In the genomic region with DNA sequence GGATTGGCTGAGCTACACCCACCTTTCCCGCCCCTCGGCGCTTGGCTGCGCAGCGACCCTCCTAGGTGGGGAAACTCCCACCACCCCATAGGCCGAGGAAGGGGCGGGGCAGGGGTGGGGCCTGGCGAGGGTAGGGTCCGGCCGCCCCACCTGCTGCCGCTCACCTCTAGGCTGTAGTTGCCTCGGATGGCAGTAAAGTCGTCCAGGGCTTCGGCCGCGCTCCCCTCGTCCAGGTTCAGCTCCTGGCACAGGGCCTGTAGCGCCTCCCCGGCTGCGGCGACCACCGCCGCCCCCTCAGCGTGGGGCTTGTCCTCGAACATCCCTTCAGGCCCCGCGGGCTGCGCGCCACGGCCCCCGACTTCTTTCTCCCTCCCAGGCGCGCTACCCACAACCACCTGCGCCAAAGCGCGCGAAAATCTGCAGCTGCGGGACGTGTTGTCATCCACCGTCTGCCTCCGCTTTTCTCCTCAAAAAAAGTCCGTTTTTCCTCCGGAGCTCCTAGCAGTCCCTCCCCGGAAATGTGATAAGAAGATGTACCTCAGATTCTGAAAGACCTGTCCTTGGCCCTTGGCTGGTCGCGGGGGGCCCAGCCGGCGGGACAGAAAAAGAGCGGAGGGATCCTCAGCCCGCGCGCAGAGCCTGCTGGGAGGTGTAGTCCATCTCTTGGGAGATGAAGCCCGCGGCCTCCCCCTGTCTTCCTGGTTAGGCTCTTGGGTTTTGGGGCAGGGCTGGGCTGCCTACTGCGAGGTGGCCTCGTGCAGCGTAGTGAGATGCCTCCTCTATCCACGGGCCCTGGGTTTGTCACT, we compare ENCODE assay signal across 8 cellular contexts.
A peak's percentile ranks its signal among the peaks of the same experiment; 100 is the strongest.
DNase-seq lines count a peak whose midpoint lies in the region; ATAC-seq lines count a peak whose summit lies in the region.

Gene RBL1 (minus strand): TSS at position 389 of the 806 bp plus-strand sequence. CDS start 69 bp downstream, at position 320.

- peak; percentile 71 for ATAC-seq in HG03442 (IDR thresholded peaks at IDR 0.05; ENCODE audit: unreplicated experiment)

- DNase-seq in AG20443 (ENCODE audit: low spot score) (peak; percentile 93), GM19238 (ENCODE audit: insufficient read length, low spot score) (peak; percentile 65), NCI-H524 (lab: John Stamatoyannopoulos, UW) (peak; percentile 88 to 93), cortex of kidney (lab: John Stamatoyannopoulos, UW) (peak; percentile 14), left kidney (ENCODE audit: low read depth, low spot score) (peak; percentile 97)
- DNase-seq in activated CD4-positive, alpha-beta T cell treated with anti-CD3 and anti-CD28 coated beads for 48 hours, result peak; percentile 92
- DNase-seq in stimulated activated CD4-positive, alpha-beta T cell treated with anti-CD3 and anti-CD28 coated beads, Interleukin-1b, Interleukin-23, amount 100 ng/mL, for 48 hours, result peak; percentile 89

Comparison
In these comparisons a context has a peak if more than half of its experiments do, and no peak if none do; other contexts are left out.
1. Peak in every context shown above with its lines: DNase-seq and ATAC-seq.
2. DNase-seq: peak in every context shown above with its lines; median percentile 97 in left kidney; 93 in AG20443; 92 in activated CD4-positive, alpha-beta T cell treated with anti-CD3 and anti-CD28 coated beads for 48 hours; 90 in NCI-H524; 89 in stimulated activated CD4-positive, alpha-beta T cell treated with anti-CD3 and anti-CD28 coated beads, Interleukin-1b, Interleukin-23, amount 100 ng/mL, for 48 hours; 65 in GM19238; 14 in cortex of kidney.